Comparison of ENCODE assay signal across 8 cellular contexts in genomic region chr20:1802385-1803215, GRCh38.
DNase-seq lines count a peak whose midpoint lies in the region; ATAC-seq and TF ChIP-seq lines count a peak whose summit lies in the region.

No MANE protein-coding gene starts in this region.

- peak overlapping the region; percentile 45 for H4K12ac ChIP-seq in trophoblast cell (ENCODE audit: low read depth, low read length)

- peaks cover 12% of the 10 kb centered on the region for H3K79me1 ChIP-seq in trophoblast cell (ENCODE audit: low read length)

- ATAC-seq in GM19035 (IDR thresholded peaks at IDR 0.05; ENCODE audit: unreplicated experiment) = no peak
- no peak for ATAC-seq in GM18907 (IDR thresholded peaks at IDR 0.05; ENCODE audit: unreplicated experiment)

- peak overlapping the region; percentile 60 for H3K4ac ChIP-seq in trophoblast cell (ENCODE audit: low read depth, low read length)

- H3K18ac ChIP-seq in trophoblast cell (ENCODE audit: low read length) = peak overlapping the region; percentile 51

- peak overlapping the region; percentile 80 for H4K8ac ChIP-seq in trophoblast cell (ENCODE audit: low read depth, low read length)

- H2BK5ac ChIP-seq in trophoblast cell (ENCODE audit: low read depth, low read length, poor library complexity) = no peak overlapping the region

- no peak overlapping the region for H2AK5ac ChIP-seq in trophoblast cell (ENCODE audit: low read length)

- peak overlapping the region; percentile 91 for H4K91ac ChIP-seq in trophoblast cell (ENCODE audit: low read depth, low read length)

- in situ Hi-C loops in GM23248 (cut with MboI) = no loop called here

- 2% methylated on average over 42 of the region's 42 CpGs for WGBS in GM23248 (ENCODE audit: low coverage in 1 of 2, low lambda C conversion rate in 2 of 2, missing lambda C conversion rate in 2 of 2), 2 experiments
- WGBS in adrenal gland, 4 donors = 1 to 2% (median 2%) methylated on average over 39 to 42 of the region's 42 CpGs
- WGBS in trophoblast cell (ENCODE audit: extremely low coverage, insufficient coverage, insufficient read length) = no CpG with 5 or more reads among the region's 42 CpGs

- H3K9me2 ChIP-seq in GM23248 (ENCODE audit: insufficient read depth) = no peaks in the 10 kb centered on the region

- H3F3A ChIP-seq in GM23248 (ENCODE audit: insufficient read depth) = peaks cover 16% of the 10 kb centered on the region

- H3K4me2 ChIP-seq in BLaER1 treated with 17β-estradiol and CSF1 and Interleukin-3, amounts not matched to agents 10 nM and 100 nM = peak overlapping the region; percentile 80 to 99 (median 95)
- H3K4me2 ChIP-seq in GM23248 (ENCODE audit: unreplicated experiment) (peak overlapping the region; percentile 91), trophoblast cell (ENCODE audit: low read length) (peak overlapping the region; percentile 74)

- peak overlapping the region; percentile 71 for H3K14ac ChIP-seq in trophoblast cell (ENCODE audit: low read length)

- H3K9ac ChIP-seq in BLaER1 treated with 17β-estradiol and CSF1 and Interleukin-3, amounts not matched to agents 10 nM and 100 nM = peak overlapping the region; percentile 85 to 96 (median 92)
- H3K9ac ChIP-seq in GM23248 (peak overlapping the region; percentile 79), trophoblast cell (ENCODE audit: low read length) (no peak overlapping the region)

- H3K4me3 ChIP-seq in BLaER1 treated with 17β-estradiol and CSF1 and Interleukin-3, amounts not matched to agents 10 nM and 100 nM = peak overlapping the region; percentile 61 to 76 (median 74)
- H3K4me3 ChIP-seq in GM23248 (peak overlapping the region; percentile 71), adrenal gland (peak overlapping the region in 2 of 4 donors; percentile 6 to 71), left ventricle myocardium inferior (peak overlapping the region; percentile 79), trophoblast cell (ENCODE audit: low read depth, low read length) (peak overlapping the region; percentile 66)

- no peaks in the 10 kb centered on the region for H4K20me1 ChIP-seq in BLaER1 treated with 17β-estradiol and CSF1 and Interleukin-3, amounts not matched to agents 10 nM and 100 nM
- no peaks in the 10 kb centered on the region for H4K20me1 ChIP-seq in GM23248 (ENCODE audit: insufficient read depth)

- H2BK12ac ChIP-seq in trophoblast cell (ENCODE audit: low read length) = no peak overlapping the region

- DNase-seq in GM23248 = peak; percentile 88
- DNase-seq in NOMO-1 (lab: John Stamatoyannopoulos, UW; ENCODE audit: unreplicated experiment in 2 of 2) = peak; percentile 82 to 88
- DNase-seq in adrenal gland = peak; percentile 71 to 84 (median 76)
- peak; percentile 65 for DNase-seq in left ventricle myocardium inferior
- peak; percentile 34 to 56 for DNase-seq in trophoblast cell

- no peaks in the 10 kb centered on the region for H3K9me3 ChIP-seq in BLaER1 treated with 17β-estradiol and CSF1 and Interleukin-3, amounts not matched to agents 10 nM and 100 nM (replicated peaks in 1 of 11)
- H3K9me3 ChIP-seq in GM23248 (ENCODE audit: low read depth) (no peaks in the 10 kb centered on the region), adrenal gland (replicated peaks in 1 of 3) (no peaks in the 10 kb centered on the region), left ventricle myocardium inferior (replicated peaks) (no peaks in the 10 kb centered on the region), trophoblast cell (ENCODE audit: insufficient read depth, low read depth, low read length) (no peaks in the 10 kb centered on the region)

- intact Hi-C loops in adrenal gland (cut with DNase I) = loop anchor here (5.0 to 10.0 kb wide), 3 partner anchors 85 to 142 kb away; no protein-coding TSS in a partner anchor
- intact Hi-C loops in left ventricle myocardium inferior (cut with micrococcal nuclease) = loop anchor here (10.0 kb wide), 1 partner anchor 112 kb away; no protein-coding TSS in a partner anchor

- H3K23ac ChIP-seq in trophoblast cell (ENCODE audit: low read length) = no peak overlapping the region

- H3K36me3 ChIP-seq in BLaER1 treated with 17β-estradiol and CSF1 and Interleukin-3, amounts not matched to agents 10 nM and 100 nM = no peaks in the 10 kb centered on the region
- no peaks in the 10 kb centered on the region for H3K36me3 ChIP-seq in GM23248 (ENCODE audit: low read depth)
- H3K36me3 ChIP-seq in adrenal gland (replicated peaks in 1 of 2) = no peaks in the 10 kb centered on the region
- H3K36me3 ChIP-seq in left ventricle myocardium inferior = no peaks in the 10 kb centered on the region
- H3K36me3 ChIP-seq in trophoblast cell (ENCODE audit: control insufficient read depth in 1 of 2, insufficient read depth in 2 of 2, low read length in 2 of 2) = no peaks in the 10 kb centered on the region

- TF ChIP-seq CTCF in adrenal gland (IDR thresholded peaks at IDR 0.05) (peak; percentile 49 to 87 (median 76)), left ventricle myocardium inferior (IDR thresholded peaks at IDR 0.05; ENCODE audit: borderline replicate concordance) (peak; percentile 78)

- H3K27me3 ChIP-seq in BLaER1 treated with 17β-estradiol and CSF1 and Interleukin-3, amounts not matched to agents 10 nM and 100 nM = peaks cover 0 to 7% (median 0%) of the 10 kb centered on the region in 11 experiments; a peak in 3 of 22 replicates
- H3K27me3 ChIP-seq in GM23248 (replicated peaks; ENCODE audit: insufficient read depth) (no peaks in the 10 kb centered on the region), adrenal gland (no peaks in the 10 kb centered on the region), left ventricle myocardium inferior (ENCODE audit: low read depth) (peaks cover 6% of the 10 kb centered on the region), trophoblast cell (ENCODE audit: insufficient read depth, low read length) (peaks cover 13% of the 10 kb centered on the region)

- TF ChIP-seq POLR2A in adrenal gland (IDR thresholded peaks at IDR 0.05) = no peak

- H2AFZ ChIP-seq in GM23248 (peak overlapping the region; percentile 78), trophoblast cell (ENCODE audit: insufficient read depth, low read length, poor library complexity) (peak overlapping the region; percentile 91)

- H2BK120ac ChIP-seq in trophoblast cell (ENCODE audit: insufficient read depth, low read length, poor library complexity) = peak overlapping the region; percentile 49

- peak overlapping the region; percentile 73 to 98 (median 95) for H3K27ac ChIP-seq in BLaER1 treated with 17β-estradiol and CSF1 and Interleukin-3, amounts not matched to agents 10 nM and 100 nM
- H3K27ac ChIP-seq in GM23248 (peak overlapping the region; percentile 55), adrenal gland (peak overlapping the region in 4 of 5 donors; percentile 42 to 81 (median 69)), left ventricle myocardium inferior (replicated peaks) (peak overlapping the region; percentile 86), trophoblast cell (ENCODE audit: low read depth, low read length) (no peak overlapping the region)

- H3K79me2 ChIP-seq in GM23248 (ENCODE audit: insufficient read depth) (no peaks in the 10 kb centered on the region), trophoblast cell (ENCODE audit: control insufficient read depth, insufficient read depth, low read length, poor library complexity) (peaks cover 2% of the 10 kb centered on the region)

- peaks cover 25 to 57% (median 40%) of the 10 kb centered on the region in 10 experiments for H3K4me1 ChIP-seq in BLaER1 treated with 17β-estradiol and CSF1 and Interleukin-3, amounts not matched to agents 10 nM and 100 nM
- H3K4me1 ChIP-seq in GM23248 (ENCODE audit: insufficient read depth) (peaks cover 13% of the 10 kb centered on the region), adrenal gland (replicated peaks in 1 of 2) (peaks cover 11 to 22% of the 10 kb centered on the region in 2 donors), left ventricle myocardium inferior (peaks cover 33% of the 10 kb centered on the region), trophoblast cell (ENCODE audit: control insufficient read depth in 1 of 2, insufficient read depth in 2 of 2, low read length in 2 of 2) (peaks cover 8 to 18% of the 10 kb centered on the region in 2 experiments)
